Comparison of ENCODE assay signal across 8 cellular contexts in genomic region chr2:131527131-131528001, GRCh38. TPM values are rescaled to one million over a fixed set of nuclear protein-coding genes. Genes with fewer than 3 reads are reported as not detected.
A peak's percentile ranks its signal among the peaks of the same experiment; 100 is the strongest.
DNase-seq lines count a peak whose midpoint lies in the region; ATAC-seq and TF ChIP-seq lines count a peak whose summit lies in the region.
"Not testable (repeated sequence)": the region's sequence is repeated elsewhere in the genome, so short reads cannot be mapped to it uniquely, and the experiment has no call there.

CCDC74A (plus strand) TSS chr2:131527888; CDS start chr2:131527971, 83 bp downstream.

- H3K27me3 ChIP-seq in DND-41 (ENCODE audit: insufficient read depth, low read length, poor library complexity); H7 (ENCODE audit: control insufficient read depth, insufficient read depth, low read length); esophagus muscularis mucosa: not testable (repeated sequence)

- peak within 1 kb of the TSS; percentile 55 for H3K9ac ChIP-seq in DND-41 (ENCODE audit: low read depth, low read length)

- H3K4me2 ChIP-seq in DND-41 (ENCODE audit: insufficient read depth, low read length), result peak within 1 kb of the TSS; percentile 71

- not testable (repeated sequence) for TF ChIP-seq EP300 in esophagus muscularis mucosa (IDR thresholded peaks at IDR 0.05)

- not testable (repeated sequence) for H3K9me3 Mint-ChIP-seq in activated T-cell treated with anti-CD3 and anti-CD28 coated beads, Interleukin-2, amount 50 U/mL, for 24 hours; natural killer cell

- not testable (repeated sequence) for H4K20me1 ChIP-seq in DND-41 (ENCODE audit: insufficient read depth, low read length)

- not testable (repeated sequence) for H3K9me3 ChIP-seq in DND-41 (ENCODE audit: insufficient read depth, low read length, severe bottlenecking); KOPT-K1 (ENCODE audit: insufficient read depth, low read length, poor library complexity, severe bottlenecking); esophagus muscularis mucosa

- peaks cover 16% of the 10 kb centered on the region for H3K4me1 ChIP-seq in DND-41 (ENCODE audit: insufficient read depth, low read length)
- H3K4me1 ChIP-seq in esophagus muscularis mucosa, result peaks cover 0 to 21% (median 17%) of the 10 kb centered on the region in 4 donors

- peak within 1 kb of the TSS; percentile 85 for H3K27ac Mint-ChIP-seq in activated T-cell treated with anti-CD3 and anti-CD28 coated beads, Interleukin-2, amount 50 U/mL, for 24 hours
- peak within 1 kb of the TSS; percentile 62 to 91 for H3K27ac Mint-ChIP-seq in natural killer cell

- peak; percentile 87 for ATAC-seq in DND-41 (ENCODE audit: insufficient read depth, low read depth)
- peak; percentile 84 to 91 (median 86) for ATAC-seq in natural killer cell

- not testable (repeated sequence) for H3K36me3 Mint-ChIP-seq in activated T-cell treated with anti-CD3 and anti-CD28 coated beads, Interleukin-2, amount 50 U/mL, for 24 hours (ENCODE audit: low read depth); natural killer cell

- peaks cover 21% of the 10 kb centered on the region for H3K4me1 Mint-ChIP-seq in activated T-cell treated with anti-CD3 and anti-CD28 coated beads, Interleukin-2, amount 50 U/mL, for 24 hours (ENCODE audit: low read depth)
- H3K4me1 Mint-ChIP-seq in natural killer cell, result peaks cover 7 to 18% of the 10 kb centered on the region in 2 donors

- H3K27me3 Mint-ChIP-seq in activated T-cell treated with anti-CD3 and anti-CD28 coated beads, Interleukin-2, amount 50 U/mL, for 24 hours; natural killer cell (ENCODE audit: low read depth in 2 of 2): not testable (repeated sequence)

- not testable (repeated sequence) for H3K36me3 ChIP-seq in DND-41 (ENCODE audit: insufficient read depth, low read length); H7 (replicated peaks; ENCODE audit: control insufficient read depth, insufficient read depth, low read length); KOPT-K1 (ENCODE audit: insufficient read depth, low read length); esophagus muscularis mucosa

- WGBS in esophagus muscularis mucosa, result 41% methylated on average over 36 of the region's 47 CpGs

- not testable (repeated sequence) for TF ChIP-seq CTCF in DND-41 (IDR thresholded peaks at IDR 0.05; ENCODE audit: borderline replicate concordance, extremely low read depth, low read length, poor library complexity, severe bottlenecking); esophagus muscularis mucosa (IDR thresholded peaks at IDR 0.05); natural killer cell (IDR thresholded peaks at IDR 0.05)

- DNase-seq in DND-41 (peak; percentile 85), RPMI7951 (ENCODE audit: low read depth) (peak; percentile 76), esophagus muscularis mucosa (ENCODE audit: extremely low spot score) (peak; percentile 60), natural killer cell (peak; percentile 78)
- DNase-seq in H7, result not testable (repeated sequence)
- peak; percentile 84 for DNase-seq in activated T-cell treated with anti-CD3 and anti-CD28 coated beads, Interleukin-2, amount 50 U/mL, for 24 hours
- peak; percentile 84 for DNase-seq in stimulated activated CD8-positive, alpha-beta memory T cell treated with anti-CD3 and anti-CD28 coated beads, Interleukin-4, amount 100 ng/mL, for 48 hours

- H3K27ac ChIP-seq in DND-41 (ENCODE audit: low read length) (peak within 1 kb of the TSS; percentile 70; the same call in 1 of the 2 replicates), KOPT-K1 (ENCODE audit: low read depth, low read length, poor library complexity, severe bottlenecking) (peak within 1 kb of the TSS; percentile 54), esophagus muscularis mucosa (replicated peaks in 1 of 4) (peak within 1 kb of the TSS in 3 of 4 donors; percentile 18 to 48 (median 41))

- H3K4me3 Mint-ChIP-seq in activated T-cell treated with anti-CD3 and anti-CD28 coated beads, Interleukin-2, amount 50 U/mL, for 24 hours, result peak within 1 kb of the TSS; percentile 81
- H3K4me3 Mint-ChIP-seq in natural killer cell, result peak within 1 kb of the TSS; percentile 91

- H3K4me3 ChIP-seq in DND-41 (ENCODE audit: low read depth in 1 of 2, low read length in 2 of 2) (peak within 1 kb of the TSS; percentile 32 to 60; a peak in 3 of 4 replicates), H7 (ENCODE audit: insufficient read depth, low read depth, low read length) (peak within 1 kb of the TSS; percentile 35), esophagus muscularis mucosa (peak within 1 kb of the TSS; percentile 46 to 59 (median 50))

- peak within 1 kb of the TSS; percentile 80 for H2AFZ ChIP-seq in DND-41 (ENCODE audit: low read depth, low read length)

- not testable (repeated sequence) for TF ChIP-seq POLR2A in esophagus muscularis mucosa (IDR thresholded peaks at IDR 0.05; ENCODE audit: low read depth)

- intact Hi-C loops in esophagus muscularis mucosa (cut with DNase I), result not testable (repeated sequence)
- intact Hi-C loops in natural killer cell (cut with micrococcal nuclease), result loop anchor here (2.0 kb wide), 1 partner anchor 35 kb away; the partner anchor contains the start of gene MZT2A

- H3K79me2 ChIP-seq in DND-41 (ENCODE audit: insufficient read depth, low read length), result not testable (repeated sequence)

RNA-seq across cellular contexts. Expression of gene CCDC74A, which starts in this region (rescaled TPM):
- 12.5 and 20.7 TPM in 2 replicates for total RNA-seq in H7 (2014; rRNA removed; shearing (Covaris generic))
- total RNA-seq in RPMI7951 (2014; rRNA removed; shearing (Covaris generic)), result 33.9 and 41.9 TPM in 2 replicates
- 1 to 10 TPM; 4.2 to 8.5 (median 7.2) TPM for total RNA-seq in esophagus muscularis mucosa
- total RNA-seq in natural killer cell, result 1 to 10 TPM in 2 of 3 donors, under 1 TPM in 1; 0.95 to 1.5 (median 1.4) TPM
